Comparison of ENCODE assay signal across 10 cellular contexts in genomic region chr3:45104715-45105711, GRCh38. TPM values are rescaled to one million over a fixed set of nuclear protein-coding genes. Genes with fewer than 3 reads are reported as not detected.
DNase-seq lines count a peak whose midpoint lies in the region; ATAC-seq lines count a peak whose summit lies in the region.
"Had no signal": no experiment of that assay in that cellular context is flagged by ENCODE, and none has a peak within 500 bp of the region (broad histone marks: within the 10 kb centered on the region; RNA-seq: fewer than 3 reads in every experiment).

No MANE protein-coding gene starts in this region.

- H3K27ac ChIP-seq in BLaER1 treated with 17β-estradiol and CSF1 and Interleukin-3, amounts not matched to agents 10 nM and 100 nM, result 0 out of 22 replicates have a peak overlapping the region, but pooled peaks of 1 of the 11 experiments have one; percentile 3
- H3K27ac ChIP-seq: gastroesophageal sphincter, left lung, SK-N-MC had no signal

- peaks cover 0 to 12% (median 0%) of the 10 kb centered on the region in 11 experiments; a peak in 1 of 22 replicates for H3K27me3 ChIP-seq in BLaER1 treated with 17β-estradiol and CSF1 and Interleukin-3, amounts not matched to agents 10 nM and 100 nM
- H3K27me3 ChIP-seq: gastroesophageal sphincter, left lung had no signal

- intact Hi-C loops in left ventricle myocardium superior (cut with micrococcal nuclease), result no loop called here

- H3K9me3 Mint-ChIP-seq in activated CD8-positive, alpha-beta T cell treated with anti-CD3 and anti-CD28 coated beads, Interleukin-2, amount 10 ng/mL, durations not matched to agents 7 days and 5 days (ENCODE audit: insufficient read depth), result no peaks in the 10 kb centered on the region

- no peak overlapping the region for H3K4me3 ChIP-seq in BLaER1 treated with 17β-estradiol and CSF1 and Interleukin-3, amounts not matched to agents 10 nM and 100 nM
- H3K4me3 ChIP-seq: gastroesophageal sphincter, left lung, SK-N-MC had no signal

- H3K4me1 Mint-ChIP-seq in activated CD8-positive, alpha-beta T cell treated with anti-CD3 and anti-CD28 coated beads, Interleukin-2, amount 10 ng/mL, durations not matched to agents 7 days and 5 days (ENCODE audit: low read depth), result peaks cover 87% of the 10 kb centered on the region

- H3K36me3 Mint-ChIP-seq in activated CD8-positive, alpha-beta T cell treated with anti-CD3 and anti-CD28 coated beads, Interleukin-2, amount 10 ng/mL, durations not matched to agents 7 days and 5 days (ENCODE audit: low read depth), result peaks cover 68% of the 10 kb centered on the region

- no peak overlapping the region for H3K9ac ChIP-seq in BLaER1 treated with 17β-estradiol and CSF1 and Interleukin-3, amounts not matched to agents 10 nM and 100 nM

- H4K20me1 ChIP-seq in BLaER1 treated with 17β-estradiol and CSF1 and Interleukin-3, amounts not matched to agents 10 nM and 100 nM, result peaks cover 0 to 6% (median 0%) of the 10 kb centered on the region in 11 experiments; a peak in 1 of 22 replicates

- peaks cover 0 to 19% (median 7%) of the 10 kb centered on the region in 11 experiments; a peak in 13 of 22 replicates for H3K9me3 ChIP-seq in BLaER1 treated with 17β-estradiol and CSF1 and Interleukin-3, amounts not matched to agents 10 nM and 100 nM (replicated peaks in 1 of 11)
- H3K9me3 ChIP-seq: gastroesophageal sphincter, left lung had no signal

- peaks cover 12% of the 10 kb centered on the region for H3K27me3 Mint-ChIP-seq in activated CD8-positive, alpha-beta T cell treated with anti-CD3 and anti-CD28 coated beads, Interleukin-2, amount 10 ng/mL, durations not matched to agents 7 days and 5 days (ENCODE audit: low read depth)

- peak overlapping the region; percentile 83 for H3K27ac Mint-ChIP-seq in activated CD8-positive, alpha-beta T cell treated with anti-CD3 and anti-CD28 coated beads, Interleukin-2, amount 10 ng/mL, durations not matched to agents 7 days and 5 days

- H3K36me3 ChIP-seq in BLaER1 treated with 17β-estradiol and CSF1 and Interleukin-3, amounts not matched to agents 10 nM and 100 nM, result peaks cover 0 to 9% (median 0%) of the 10 kb centered on the region in 11 experiments; a peak in 2 of 22 replicates
- H3K36me3 ChIP-seq: gastroesophageal sphincter, left lung had no signal

- ATAC-seq in activated CD8-positive, alpha-beta T cell treated with anti-CD3 and anti-CD28 coated beads, Interleukin-2, amount 10 ng/mL, durations not matched to agents 7 days and 5 days, result no peak
- ATAC-seq in left ventricle myocardium superior, result no peak
- ATAC-seq: gastroesophageal sphincter had no signal

- H3K4me2 ChIP-seq in BLaER1 treated with 17β-estradiol and CSF1 and Interleukin-3, amounts not matched to agents 10 nM and 100 nM, result peak overlapping the region; percentile 66 to 86 (median 73)

- peaks cover 28 to 70% (median 39%) of the 10 kb centered on the region in 10 experiments for H3K4me1 ChIP-seq in BLaER1 treated with 17β-estradiol and CSF1 and Interleukin-3, amounts not matched to agents 10 nM and 100 nM

- peak overlapping the region; percentile 16 for H3K4me3 Mint-ChIP-seq in activated CD8-positive, alpha-beta T cell treated with anti-CD3 and anti-CD28 coated beads, Interleukin-2, amount 10 ng/mL, durations not matched to agents 7 days and 5 days

- DNase-seq in GM04504 (ENCODE audit: low read depth) (peak; percentile 51), foreskin melanocyte (peak; percentile 65), left ventricle myocardium superior (no peak), putamen (ENCODE audit: low spot score) (no peak)
- DNase-seq in activated CD8-positive, alpha-beta T cell treated with anti-CD3 and anti-CD28 coated beads, Interleukin-2, amount 10 ng/mL, durations not matched to agents 7 days and 5 days, result no peak
- no peak for DNase-seq in central memory CD4-positive, alpha-beta T cell
- DNase-seq: left lung had no signal

- POLR2A ChIA-PET in activated CD8-positive, alpha-beta T cell treated with anti-CD3 and anti-CD28 coated beads, Interleukin-2, amount 10 ng/mL, durations not matched to agents 7 days and 5 days (lab: Charles Lee), result interaction anchor here (1.0 to 2.8 kb wide), 2 partner anchors 13 to 46 kb away, joined by 3 to 10 read pairs; no protein-coding TSS in a partner anchor

- CTCF ChIA-PET in activated CD8-positive, alpha-beta T cell treated with anti-CD3 and anti-CD28 coated beads, Interleukin-2, amount 10 ng/mL, durations not matched to agents 7 days and 5 days (lab: Charles Lee), result interaction anchor here (1.2 to 2.5 kb wide), 6 partner anchors 14 to 69 kb away, joined by 4 to 8 read pairs (median 6); no protein-coding TSS in a partner anchor

RNA-seq across cellular contexts. Expression of gene CDCP1, which starts 41.2 kb away (rescaled TPM):
- 10 to 100 TPM; 16.4 to 17.7 TPM for total RNA-seq in activated CD8-positive, alpha-beta T cell treated with anti-CD3 and anti-CD28 coated beads, Interleukin-2, amount 10 ng/mL, durations not matched to agents 7 days and 5 days
- total RNA-seq in left ventricle myocardium superior, result 0.30 TPM

Comparison
In these comparisons a context has a peak if more than half of its experiments do, and no peak if none do; other contexts are left out.
1. DNase-seq: peak in GM04504 (single experiment) and foreskin melanocyte (single experiment); none in activated CD8-positive, alpha-beta T cell treated with anti-CD3 and anti-CD28 coated beads, Interleukin-2, amount 10 ng/mL, durations not matched to agents 7 days and 5 days (single experiment), left ventricle myocardium superior (single experiment), putamen (single experiment) and central memory CD4-positive, alpha-beta T cell (single experiment).
2. RNA of gene CDCP1, which starts 41.2 kb away (total RNA-seq): 16.4 to 17.7 TPM in activated CD8-positive, alpha-beta T cell treated with anti-CD3 and anti-CD28 coated beads, Interleukin-2, amount 10 ng/mL, durations not matched to agents 7 days and 5 days; 0.30 TPM in left ventricle myocardium superior (single experiment); every median in the first group is over 10 times any median in the second.